In genomic region chr2:158583923-158584322, GRCh38 we compare ENCODE assay signal across 18 cellular contexts.
DNase-seq lines count a peak whose midpoint lies in the region; ATAC-seq, FAIRE-seq and TF ChIP-seq lines count a peak whose summit lies in the region.
"Had no signal": no experiment of that assay in that cellular context is flagged by ENCODE, and none has a peak within 500 bp of the region (broad histone marks: within the 10 kb centered on the region; RNA-seq: fewer than 3 reads in every experiment).

No MANE protein-coding gene starts in this region.

- H3K36me3 ChIP-seq in HepG2 (replicated peaks in 1 of 2; ENCODE audit: control insufficient read depth in 1 of 2, insufficient read depth in 2 of 2, low read length in 2 of 2) (peaks cover 3 to 42% of the 10 kb centered on the region in 2 experiments; a peak in 3 of 5 replicates), right lobe of liver (peaks cover 0 to 2% (median 0%) of the 10 kb centered on the region in 4 donors), kidney (ENCODE audit: control insufficient read depth in 1 of 2, insufficient read depth in 2 of 2, low read length in 2 of 2) (peaks cover 0 to 3% of the 10 kb centered on the region in 2 donors)

- 97% methylated on average over 18 of the region's 19 CpGs for WGBS in HepG2 (ENCODE audit: low lambda C conversion rate)
- WGBS in right lobe of liver (ENCODE audit: insufficient coverage, low coverage, low lambda C conversion rate, missing lambda C conversion rate) = 97% methylated on average over 13 of the region's 19 CpGs

- TF ChIP-seq RAD21 in HepG2 (CRISPR knock-in tag; IDR thresholded peaks at IDR 0.05) = no peak

- TF ChIP-seq POLR2A in HepG2 (IDR thresholded peaks at IDR 0.05; ENCODE audit: insufficient read depth in 1 of 2, low read depth in 2 of 2, low read length in 2 of 2) (no peak), right lobe of liver (IDR thresholded peaks at IDR 0.05) (no peak)

- no peak overlapping the region for H3K27ac ChIP-seq in HepG2 (ENCODE audit: extremely low read length, insufficient read depth, low read length)
- H3K27ac ChIP-seq in right lobe of liver = no peak overlapping the region
- no peak overlapping the region for H3K27ac ChIP-seq in kidney (ENCODE audit: low read depth in 2 of 2, low read length in 2 of 2)
- H3K27ac ChIP-seq: A549; BLaER1 treated with 17β-estradiol and CSF1 and Interleukin-3, amounts not matched to agents 10 nM and 100 nM; C4-2B had no signal

- H3K9ac ChIP-seq in HepG2 (ENCODE audit: insufficient read depth, low read depth, low read length) (no peak overlapping the region), kidney (ENCODE audit: low read length in 2 of 2) (no peak overlapping the region)
- H3K9ac ChIP-seq: BLaER1 treated with 17β-estradiol and CSF1 and Interleukin-3, amounts not matched to agents 10 nM and 100 nM had no signal

- peaks cover 4% of the 10 kb centered on the region; the same call in 1 of the 2 replicates for H4K20me1 ChIP-seq in HepG2 (ENCODE audit: insufficient read depth, low read length)
- H4K20me1 ChIP-seq: BLaER1 treated with 17β-estradiol and CSF1 and Interleukin-3, amounts not matched to agents 10 nM and 100 nM had no signal

- H3K27me3 ChIP-seq in HepG2 (ENCODE audit: control insufficient read depth in 1 of 2, insufficient read depth in 2 of 2, low read length in 2 of 2) (no peaks in the 10 kb centered on the region), right lobe of liver (no peaks in the 10 kb centered on the region)
- H3K27me3 ChIP-seq: BLaER1 treated with 17β-estradiol and CSF1 and Interleukin-3, amounts not matched to agents 10 nM and 100 nM had no signal

- BruUV-seq in HepG2 (replicated peaks; lab: Mats Ljungman, UMichigan) = no TSS peak

- FAIRE-seq in HepG2 (lab: Jason Lieb, UNC) (no peak), kidney (lab: Jason Lieb, UNC) (no peak)
- FAIRE-seq: A549, D721Med, G401.6, GM19239 had no signal

- no peak overlapping the region for H2AFZ ChIP-seq in HepG2 (ENCODE audit: low read length)

- H3K9me3 ChIP-seq in HepG2 (ENCODE audit: low read length) (no peaks in the 10 kb centered on the region), right lobe of liver (no peaks in the 10 kb centered on the region), kidney (ENCODE audit: control insufficient read depth in 1 of 2, low read length in 2 of 2) (no peaks in the 10 kb centered on the region)
- H3K9me3 ChIP-seq: A549, Caco-2 had no signal

- TF ChIP-seq CTCF in HepG2 (CRISPR knock-in tag; IDR thresholded peaks at IDR 0.05) (no peak), right lobe of liver (IDR thresholded peaks at IDR 0.05) (no peak), kidney (IDR thresholded peaks at IDR 0.05; ENCODE audit: borderline replicate concordance, extremely low read depth, insufficient read depth) (no peak)

- no peak overlapping the region for H3K4me2 ChIP-seq in HepG2 (ENCODE audit: low read depth, low read length)
- H3K4me2 ChIP-seq: A549; BLaER1 treated with 17β-estradiol and CSF1 and Interleukin-3, amounts not matched to agents 10 nM and 100 nM had no signal

- H3K4me3 ChIP-seq in HepG2 (replicated peaks in 1 of 3; ENCODE audit: insufficient read depth in 1 of 3, low read depth in 2 of 3, low read length in 3 of 3) = no peak overlapping the region
- H3K4me3 ChIP-seq in right lobe of liver = no peak overlapping the region
- H3K4me3 ChIP-seq in kidney (ENCODE audit: low read length in 2 of 2) = no peak overlapping the region
- H3K4me3 ChIP-seq: A549; BLaER1 treated with 17β-estradiol and CSF1 and Interleukin-3, amounts not matched to agents 10 nM and 100 nM had no signal

- CTCF ChIA-PET in HepG2 (lab: Yijun Ruan, JAX; ENCODE audit: low intra/inter-chr PET ratio, low total read pairs) = no interaction called here

- in situ Hi-C loops in HepG2 (cut with HindIII; ENCODE audit: extremely low pct_ligation_motif_present, low pct_unique_long_range_greater_than_20kb) = no loop called here

- POLR2A ChIA-PET in HepG2 (lab: Yijun Ruan, JAX) = no interaction called here

- TF ChIP-seq EP300 in HepG2 (IDR thresholded peaks at IDR 0.05; ENCODE audit: low read depth in 2 of 2, low read length in 2 of 2) (no peak), HepG2 (CRISPR knock-in tag; IDR thresholded peaks at IDR 0.05; ENCODE audit: borderline replicate concordance) (no peak)

- intact Hi-C loops in HepG2 (cut with micrococcal nuclease; ENCODE audit: unreplicated experiment) = no loop called here
- intact Hi-C loops in right lobe of liver (cut with DNase I) = no loop called here
- intact Hi-C loops in kidney (cut with DNase I) = no loop called here

- ATAC-seq in HepG2 (no peak), right lobe of liver (no peak)
- ATAC-seq: A549; CD8-positive, alpha-beta T cell had no signal

- peaks cover 9% of the 10 kb centered on the region for H3K4me1 ChIP-seq in HepG2 (ENCODE audit: insufficient read depth, low read length)
- H3K4me1 ChIP-seq in right lobe of liver = no peaks in the 10 kb centered on the region
- H3K4me1 ChIP-seq in kidney (ENCODE audit: control insufficient read depth in 1 of 2, insufficient read depth in 1 of 2, low read depth in 1 of 2, low read length in 2 of 2) = no peaks in the 10 kb centered on the region

- peaks cover 9% of the 10 kb centered on the region for H3K79me2 ChIP-seq in HepG2 (ENCODE audit: insufficient read depth, low read length)

- DNase-seq in HepG2 (ENCODE audit: low spot score) (no peak), right lobe of liver (no peak), kidney (peak; percentile 43), islet precursor cell (no peak), foreskin melanocyte (no peak)
- DNase-seq: AML-193; Caco-2; Calu3; CD4-positive, alpha-beta T cell; CD8-positive, alpha-beta T cell; DMS79 treated with DMSO at 0.1 percent for 48 hours; GF-D8 had no signal

TF ChIP-seq in HepG2, 621 proteins besides CTCF, POLR2A, EP300 and RAD21:
- TF ChIP-seq ISL2 (CRISPR knock-in tag; IDR thresholded peaks at IDR 0.05) = no peak
- TF ChIP-seq IKZF1 (IDR thresholded peaks at IDR 0.05) = no peak
- TF ChIP-seq RBM22 (optimal IDR thresholded peaks at IDR 0.05; ENCODE audit: low read length) = peak; percentile 19
- no peak for TF ChIP-seq ARNTL (CRISPR knock-in tag; IDR thresholded peaks at IDR 0.05)
- no peak for TF ChIP-seq SOX6 (IDR thresholded peaks at IDR 0.05)
- TF ChIP-seq SOX6 (CRISPR knock-in tag; IDR thresholded peaks at IDR 0.05) = no peak
- peak; percentile 35 for TF ChIP-seq AGO2 (optimal IDR thresholded peaks at IDR 0.05; ENCODE audit: low read depth, low read length)
